ENCODE assay signal across 1 cellular context in genomic region chr10:110508389-110508788, GRCh38.
TF ChIP-seq lines count a peak whose summit lies in the region.

No MANE protein-coding gene starts in this region.

TF ChIP-seq in endothelial cell of umbilical vein, 7 proteins besides CTCF, POLR2A, EP300 and RAD21:
- TF ChIP-seq FOS (IDR thresholded peaks at IDR 0.05; ENCODE audit: borderline replicate concordance, insufficient read depth, low read length) (no peak), EZH2 (IDR thresholded peaks at IDR 0.05; ENCODE audit: borderline replicate concordance, low read depth, low read length, severe bottlenecking) (no peak), POLR2AphosphoS5 (IDR thresholded peaks at IDR 0.05; ENCODE audit: insufficient read depth, low read depth, low read length) (no peak), MYC (IDR thresholded peaks at IDR 0.05; ENCODE audit: low read depth, low read length) (no peak), MAX (IDR thresholded peaks at IDR 0.05; ENCODE audit: insufficient read depth, insufficient read length) (no peak), JUN (IDR thresholded peaks at IDR 0.05; ENCODE audit: borderline replicate concordance, insufficient read depth, insufficient read length, low read depth) (no peak), GATA2 (IDR thresholded peaks at IDR 0.05; ENCODE audit: insufficient read depth, insufficient read length, low read depth, low read length) (no peak)
TF ChIP-seq in endothelial cell of umbilical vein: peak in this region for 0.
